Comparison of ENCODE assay signal across 10 cellular contexts in genomic region chr1:201883786-201884185, GRCh38. TPM values are rescaled to one million over a fixed set of nuclear protein-coding genes. Genes with fewer than 3 reads are reported as not detected.
DNase-seq lines count a peak whose midpoint lies in the region; ATAC-seq and TF ChIP-seq lines count a peak whose summit lies in the region.
"Had no signal": no experiment of that assay in that cellular context is flagged by ENCODE, and none has a peak within 500 bp of the region (broad histone marks: within the 10 kb centered on the region; RNA-seq: fewer than 3 reads in every experiment).

No MANE protein-coding gene starts in this region.

- no peaks in the 10 kb centered on the region for H3K9me3 Mint-ChIP-seq in type B pancreatic cell

- H3K9ac ChIP-seq in OCI-LY3 (ENCODE audit: low read length) (no peak overlapping the region), trophoblast cell (ENCODE audit: low read length) (no peak overlapping the region)

- 0 out of 2 replicates have a peak, but pooled peaks cover 2% of the 10 kb centered on the region for H4K20me1 ChIP-seq in OCI-LY3 (ENCODE audit: insufficient read depth, low read length)

- H3K27me3 Mint-ChIP-seq in type B pancreatic cell: peaks cover 22% of the 10 kb centered on the region

- H3K23ac ChIP-seq in trophoblast cell (ENCODE audit: low read length): no peak overlapping the region

- peaks cover 9% of the 10 kb centered on the region for H3K79me1 ChIP-seq in trophoblast cell (ENCODE audit: low read length)

- H3K4me2 ChIP-seq in OCI-LY3 (ENCODE audit: low read length) (peak overlapping the region; percentile 47), trophoblast cell (ENCODE audit: low read length) (no peak overlapping the region)

- DNase-seq in GM03348 (ENCODE audit: low spot score) (peak; percentile 56), epithelial cell of prostate (ENCODE audit: low read depth, low spot score) (no peak), trophoblast cell (peak; percentile 17 to 20), GM19238 (ENCODE audit: insufficient read length, low spot score) (no peak), type B pancreatic cell (ENCODE audit: extremely low spot score, unreplicated experiment) (no peak)
- no peak for DNase-seq in activated CD4-positive, alpha-beta T cell treated with anti-CD3 and anti-CD28 coated beads for 1 hour
- DNase-seq: left lung had no signal

- H3K27ac ChIP-seq in OCI-LY3 (ENCODE audit: low read length) (no peak overlapping the region), epithelial cell of prostate (peak overlapping the region; percentile 70), trophoblast cell (ENCODE audit: low read depth, low read length) (no peak overlapping the region)
- H3K27ac ChIP-seq: left lung, SK-N-MC had no signal

- H3K4me3 ChIP-seq in OCI-LY3 (ENCODE audit: low read length) (peak overlapping the region; percentile 29), trophoblast cell (ENCODE audit: low read depth, low read length) (no peak overlapping the region)
- H3K4me3 ChIP-seq: left lung, SK-N-MC had no signal

- no peak overlapping the region for H4K91ac ChIP-seq in trophoblast cell (ENCODE audit: low read depth, low read length)

- WGBS in trophoblast cell (ENCODE audit: extremely low coverage, insufficient coverage, insufficient read length): no CpG with 5 or more reads among the region's 7 CpGs

- H3K18ac ChIP-seq in trophoblast cell (ENCODE audit: low read length): no peak overlapping the region

- H3K4me1 ChIP-seq in OCI-LY3 (ENCODE audit: low read length): peaks cover 28% of the 10 kb centered on the region
- peaks cover 34 to 37% of the 10 kb centered on the region in 2 experiments for H3K4me1 ChIP-seq in trophoblast cell (ENCODE audit: control insufficient read depth in 1 of 2, insufficient read depth in 2 of 2, low read length in 2 of 2)

- no peak overlapping the region for H3K4ac ChIP-seq in trophoblast cell (ENCODE audit: low read depth, low read length)

- no peaks in the 10 kb centered on the region for H3K9me3 ChIP-seq in OCI-LY3 (ENCODE audit: insufficient read depth, low read length)
- H3K9me3 ChIP-seq in trophoblast cell (ENCODE audit: insufficient read depth, low read depth, low read length): no peaks in the 10 kb centered on the region
- H3K9me3 ChIP-seq: left lung had no signal

- H3K27ac Mint-ChIP-seq in type B pancreatic cell: no peak overlapping the region

- no peak overlapping the region for H4K8ac ChIP-seq in trophoblast cell (ENCODE audit: low read depth, low read length)

- H2BK12ac ChIP-seq in trophoblast cell (ENCODE audit: low read length): no peak overlapping the region

- H3K36me3 ChIP-seq in OCI-LY3 (replicated peaks; ENCODE audit: low read depth, low read length): peaks cover 12% of the 10 kb centered on the region
- H3K36me3 ChIP-seq in trophoblast cell (ENCODE audit: control insufficient read depth in 1 of 2, insufficient read depth in 2 of 2, low read length in 2 of 2): no peaks in the 10 kb centered on the region
- H3K36me3 ChIP-seq: left lung had no signal

- no peak overlapping the region for H4K12ac ChIP-seq in trophoblast cell (ENCODE audit: low read depth, low read length)

- H2BK120ac ChIP-seq in trophoblast cell (ENCODE audit: insufficient read depth, low read length, poor library complexity): no peak overlapping the region

- no peak overlapping the region for H3K4me3 Mint-ChIP-seq in type B pancreatic cell

- no peak overlapping the region for H2AFZ ChIP-seq in OCI-LY3 (ENCODE audit: low read depth, low read length)
- no peak overlapping the region for H2AFZ ChIP-seq in trophoblast cell (ENCODE audit: insufficient read depth, low read length, poor library complexity)

- H2AK5ac ChIP-seq in trophoblast cell (ENCODE audit: low read length): no peak overlapping the region

- H3K79me2 ChIP-seq in OCI-LY3 (ENCODE audit: low read length) (no peaks in the 10 kb centered on the region), trophoblast cell (ENCODE audit: control insufficient read depth, insufficient read depth, low read length, poor library complexity) (peaks cover 2% of the 10 kb centered on the region)

- peaks cover 10% of the 10 kb centered on the region; the same call in 1 of the 2 replicates for H3K27me3 ChIP-seq in OCI-LY3 (ENCODE audit: low read depth, low read length)
- H3K27me3 ChIP-seq in trophoblast cell (ENCODE audit: insufficient read depth, low read length): no peaks in the 10 kb centered on the region

- no peaks in the 10 kb centered on the region for H3K36me3 Mint-ChIP-seq in type B pancreatic cell

- H2BK5ac ChIP-seq in trophoblast cell (ENCODE audit: low read depth, low read length, poor library complexity): no peak overlapping the region

- TF ChIP-seq CTCF in OCI-LY3 (IDR thresholded peaks at IDR 0.05; ENCODE audit: low read depth, low read length): no peak
- TF ChIP-seq CTCF in type B pancreatic cell (conservative IDR thresholded peaks at IDR 0.05): no peak

- peaks cover 6% of the 10 kb centered on the region for H3K4me1 Mint-ChIP-seq in type B pancreatic cell (ENCODE audit: unreplicated experiment)

- no peak overlapping the region for H3K14ac ChIP-seq in trophoblast cell (ENCODE audit: low read length)

- no peak for ATAC-seq in HG03045 (IDR thresholded peaks at IDR 0.05; ENCODE audit: unreplicated experiment)
- ATAC-seq: left lung had no signal

RNA-seq across cellular contexts. Expression of gene SHISA4, which starts 4.9 kb away (rescaled TPM):
- 14.7 and 15.2 TPM in 2 replicates for polyA plus RNA-seq in trophoblast cell (2013)
- total RNA-seq in type B pancreatic cell (ENCODE audit: low replicate concordance): 1.4 and 5.0 TPM in 2 replicates

RNA-seq across cellular contexts. Expression of gene IPO9, which starts 54.8 kb away (rescaled TPM):
- 41.3 and 42.6 TPM in 2 replicates for polyA plus RNA-seq in trophoblast cell (2013)
- total RNA-seq in type B pancreatic cell (ENCODE audit: low replicate concordance): 60.8 and 92.4 TPM in 2 replicates

Comparison
In these comparisons a context has a peak if more than half of its experiments do, and no peak if none do; other contexts are left out.
1. DNase-seq: peak in GM03348 (single experiment) and trophoblast cell (2 of 2); none in epithelial cell of prostate (single experiment), activated CD4-positive, alpha-beta T cell treated with anti-CD3 and anti-CD28 coated beads for 1 hour (single experiment), GM19238 (single experiment) and type B pancreatic cell (single experiment).